In the genomic region with DNA sequence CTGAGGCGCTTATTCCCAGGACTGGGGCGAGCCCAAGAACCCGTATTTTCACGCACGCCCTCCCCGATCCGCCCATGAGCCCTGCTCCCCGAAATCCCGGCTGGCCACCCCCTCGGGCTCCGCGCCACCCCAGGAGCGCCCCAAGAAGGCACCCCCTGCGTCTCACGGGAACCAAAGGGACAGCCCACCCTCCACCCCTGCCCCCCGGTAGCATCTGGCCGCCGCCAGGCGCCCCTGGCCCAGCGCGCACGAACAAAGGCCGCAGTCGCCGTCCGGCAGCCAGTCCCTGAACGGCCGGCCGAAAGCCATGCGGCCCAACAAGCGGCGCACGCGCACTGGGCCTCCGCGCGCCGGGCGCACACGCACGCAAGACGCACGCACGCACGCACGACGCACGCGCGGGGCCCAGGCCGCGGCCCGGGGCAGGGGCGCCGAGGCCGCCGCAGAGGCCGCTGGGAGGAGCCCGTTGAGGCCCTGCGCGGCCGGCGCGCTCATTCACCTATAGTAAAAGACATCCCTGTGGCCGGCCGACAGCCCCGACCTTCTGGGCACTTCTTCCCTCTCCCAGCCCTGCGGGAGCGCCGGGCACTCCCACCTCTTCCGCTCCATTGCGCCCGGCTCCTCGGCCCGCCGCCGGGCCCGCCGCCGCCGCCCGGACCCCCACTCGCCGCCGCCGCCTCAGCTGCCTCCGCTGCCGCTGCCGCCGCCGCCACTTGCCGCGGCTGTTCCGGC, we compare ENCODE assay signal across 1 cellular context.
A peak's percentile ranks its signal among the peaks of the same experiment; 100 is the strongest.
TF ChIP-seq lines count a peak whose summit lies in the region.

No MANE protein-coding gene starts in this region.

TF ChIP-seq in GM23338, 12 proteins besides CTCF, POLR2A, EP300 and RAD21:
- TF ChIP-seq, protein P1, sequence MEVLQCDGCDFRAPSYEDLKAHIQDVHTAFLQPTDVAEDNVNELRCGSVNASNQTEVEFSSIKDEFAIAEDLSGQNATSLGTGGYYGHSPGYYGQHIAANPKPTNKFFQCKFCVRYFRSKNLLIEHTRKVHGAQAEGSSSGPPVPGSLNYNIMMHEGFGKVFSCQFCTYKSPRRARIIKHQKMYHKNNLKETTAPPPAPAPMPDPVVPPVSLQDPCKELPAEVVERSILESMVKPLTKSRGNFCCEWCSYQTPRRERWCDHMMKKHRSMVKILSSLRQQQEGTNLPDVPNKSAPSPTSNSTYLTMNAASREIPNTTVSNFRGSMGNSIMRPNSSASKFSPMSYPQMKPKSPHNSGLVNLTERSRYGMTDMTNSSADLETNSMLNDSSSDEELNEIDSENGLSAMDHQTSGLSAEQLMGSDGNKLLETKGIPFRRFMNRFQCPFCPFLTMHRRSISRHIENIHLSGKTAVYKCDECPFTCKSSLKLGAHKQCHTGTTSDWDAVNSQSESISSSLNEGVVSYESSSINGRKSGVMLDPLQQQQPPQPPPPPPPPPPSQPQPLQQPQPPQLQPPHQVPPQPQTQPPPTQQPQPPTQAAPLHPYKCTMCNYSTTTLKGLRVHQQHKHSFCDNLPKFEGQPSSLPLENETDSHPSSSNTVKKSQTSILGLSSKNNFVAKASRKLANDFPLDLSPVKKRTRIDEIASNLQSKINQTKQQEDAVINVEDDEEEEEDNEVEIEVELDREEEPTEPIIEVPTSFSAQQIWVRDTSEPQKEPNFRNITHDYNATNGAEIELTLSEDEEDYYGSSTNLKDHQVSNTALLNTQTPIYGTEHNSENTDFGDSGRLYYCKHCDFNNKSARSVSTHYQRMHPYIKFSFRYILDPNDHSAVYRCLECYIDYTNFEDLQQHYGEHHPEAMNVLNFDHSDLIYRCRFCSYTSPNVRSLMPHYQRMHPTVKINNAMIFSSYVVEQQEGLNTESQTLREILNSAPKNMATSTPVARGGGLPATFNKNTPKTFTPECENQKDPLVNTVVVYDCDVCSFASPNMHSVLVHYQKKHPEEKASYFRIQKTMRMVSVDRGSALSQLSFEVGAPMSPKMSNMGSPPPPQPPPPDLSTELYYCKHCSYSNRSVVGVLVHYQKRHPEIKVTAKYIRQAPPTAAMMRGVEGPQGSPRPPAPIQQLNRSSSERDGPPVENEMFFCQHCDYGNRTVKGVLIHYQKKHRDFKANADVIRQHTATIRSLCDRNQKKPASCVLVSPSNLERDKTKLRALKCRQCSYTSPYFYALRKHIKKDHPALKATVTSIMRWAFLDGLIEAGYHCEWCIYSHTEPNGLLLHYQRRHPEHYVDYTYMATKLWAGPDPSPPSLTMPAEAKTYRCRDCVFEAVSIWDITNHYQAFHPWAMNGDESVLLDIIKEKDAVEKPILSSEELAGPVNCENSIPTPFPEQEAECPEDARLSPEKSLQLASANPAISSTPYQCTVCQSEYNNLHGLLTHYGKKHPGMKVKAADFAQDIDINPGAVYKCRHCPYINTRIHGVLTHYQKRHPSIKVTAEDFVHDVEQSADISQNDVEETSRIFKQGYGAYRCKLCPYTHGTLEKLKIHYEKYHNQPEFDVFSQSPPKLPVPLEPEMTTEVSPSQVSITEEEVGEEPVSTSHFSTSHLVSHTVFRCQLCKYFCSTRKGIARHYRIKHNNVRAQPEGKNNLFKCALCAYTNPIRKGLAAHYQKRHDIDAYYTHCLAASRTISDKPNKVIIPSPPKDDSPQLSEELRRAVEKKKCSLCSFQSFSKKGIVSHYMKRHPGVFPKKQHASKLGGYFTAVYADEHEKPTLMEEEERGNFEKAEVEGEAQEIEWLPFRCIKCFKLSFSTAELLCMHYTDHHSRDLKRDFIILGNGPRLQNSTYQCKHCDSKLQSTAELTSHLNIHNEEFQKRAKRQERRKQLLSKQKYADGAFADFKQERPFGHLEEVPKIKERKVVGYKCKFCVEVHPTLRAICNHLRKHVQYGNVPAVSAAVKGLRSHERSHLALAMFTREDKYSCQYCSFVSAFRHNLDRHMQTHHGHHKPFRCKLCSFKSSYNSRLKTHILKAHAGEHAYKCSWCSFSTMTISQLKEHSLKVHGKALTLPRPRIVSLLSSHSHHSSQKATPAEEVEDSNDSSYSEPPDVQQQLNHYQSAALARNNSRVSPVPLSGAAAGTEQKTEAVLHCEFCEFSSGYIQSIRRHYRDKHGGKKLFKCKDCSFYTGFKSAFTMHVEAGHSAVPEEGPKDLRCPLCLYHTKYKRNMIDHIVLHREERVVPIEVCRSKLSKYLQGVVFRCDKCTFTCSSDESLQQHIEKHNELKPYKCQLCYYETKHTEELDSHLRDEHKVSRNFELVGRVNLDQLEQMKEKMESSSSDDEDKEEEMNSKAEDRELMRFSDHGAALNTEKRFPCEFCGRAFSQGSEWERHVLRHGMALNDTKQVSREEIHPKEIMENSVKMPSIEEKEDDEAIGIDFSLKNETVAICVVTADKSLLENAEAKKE (CRISPR knock-in tag; IDR thresholded peaks at IDR 0.05), result no peak
- TF ChIP-seq POLR2AphosphoS5 (IDR thresholded peaks at IDR 0.05; ENCODE audit: low read depth), result peak; percentile 92
TF ChIP-seq in GM23338: peak in this region for 1.
